Comparison of ENCODE assay signal across 2 cellular contexts in the genomic region with DNA sequence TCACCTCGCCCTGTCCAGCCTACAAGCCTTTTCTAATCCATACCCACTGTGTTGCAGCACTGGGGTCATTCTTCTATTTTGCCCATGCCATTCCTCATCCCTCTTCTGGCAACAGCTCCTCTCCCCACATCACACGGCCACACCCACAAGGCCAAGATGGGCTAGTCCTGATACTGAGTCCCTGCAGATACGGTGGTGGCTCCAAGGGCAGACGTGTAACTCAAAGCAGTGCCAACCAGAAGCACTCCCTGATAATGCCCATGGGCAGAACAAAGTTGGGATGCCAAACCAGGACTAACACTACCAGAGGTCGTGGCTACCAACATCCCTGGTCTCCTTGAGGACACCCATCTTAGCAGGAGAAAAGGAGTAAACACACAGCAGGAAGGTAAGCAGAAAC.
TF ChIP-seq lines count a peak whose summit lies in the region.

No MANE protein-coding gene starts in this region.

TF ChIP-seq in GM23338, 12 proteins besides CTCF, POLR2A, EP300 and RAD21 (continues in another document):
- TF ChIP-seq NANOG (IDR thresholded peaks at IDR 0.05; ENCODE audit: borderline replicate concordance) (no peak), EZH2phosphoT487 (IDR thresholded peaks at IDR 0.05; ENCODE audit: unreplicated experiment) (no peak), ZNF331 (CRISPR knock-in tag; IDR thresholded peaks at IDR 0.05; ENCODE audit: low read depth) (no peak), POLR2AphosphoS5 (IDR thresholded peaks at IDR 0.05; ENCODE audit: low read depth) (no peak), STAT1 (IDR thresholded peaks at IDR 0.05; ENCODE audit: unreplicated experiment) (no peak), ZNF462 (CRISPR knock-in tag; IDR thresholded peaks at IDR 0.05) (no peak), ETS1 (IDR thresholded peaks at IDR 0.05) (no peak), JUNB (IDR thresholded peaks at IDR 0.05; ENCODE audit: unreplicated experiment) (no peak), ZNF114 (CRISPR knock-in tag; IDR thresholded peaks at IDR 0.05) (no peak), CREB1 (CRISPR knock-in tag; IDR thresholded peaks at IDR 0.05; ENCODE audit: low read depth) (no peak)

TF ChIP-seq in H1, 55 proteins besides CTCF, POLR2A, EP300 and RAD21:
- TF ChIP-seq CREB1 (IDR thresholded peaks at IDR 0.05) (no peak), SRF (IDR thresholded peaks at IDR 0.05; ENCODE audit: low read depth, low read length) (no peak), EGR1 (IDR thresholded peaks at IDR 0.05; ENCODE audit: borderline replicate concordance, low read depth, low read length) (no peak), TBP (IDR thresholded peaks at IDR 0.05; ENCODE audit: low read depth, low read length) (no peak), USF2 (IDR thresholded peaks at IDR 0.05; ENCODE audit: low read length) (no peak), HDAC2 (IDR thresholded peaks at IDR 0.05; ENCODE audit: borderline replicate concordance in 1 of 2, low read depth in 2 of 2, low read length in 2 of 2) (no peak), ASH2L (IDR thresholded peaks at IDR 0.05; ENCODE audit: low read length) (no peak), RFX5 (IDR thresholded peaks at IDR 0.05; ENCODE audit: borderline replicate concordance, low read depth, low read length) (no peak), E2F6 (IDR thresholded peaks at IDR 0.05) (no peak), RNF2 (IDR thresholded peaks at IDR 0.05; ENCODE audit: borderline replicate concordance, low read depth, low read length, missing control alignments, poor library complexity, severe bottlenecking) (no peak), CBX5 (IDR thresholded peaks at IDR 0.05; ENCODE audit: low read depth, low read length) (no peak), RXRA (IDR thresholded peaks at IDR 0.05; ENCODE audit: insufficient read depth, low read depth, low read length) (no peak), GTF2F1 (IDR thresholded peaks at IDR 0.05; ENCODE audit: borderline replicate concordance, low read depth, low read length) (no peak), KDM1A (IDR thresholded peaks at IDR 0.05; ENCODE audit: borderline replicate concordance, low read length) (no peak), CHD2 (IDR thresholded peaks at IDR 0.05; ENCODE audit: low read length) (no peak), NRF1 (IDR thresholded peaks at IDR 0.05; ENCODE audit: low read depth, low read length) (no peak)
